Comparison of ENCODE assay signal across 9 cellular contexts in genomic region chr18:56789004-56789888, GRCh38.
A peak's percentile ranks its signal among the peaks of the same experiment; 100 is the strongest.
DNase-seq lines count a peak whose midpoint lies in the region; ATAC-seq and TF ChIP-seq lines count a peak whose summit lies in the region.
"Had no signal": no experiment of that assay in that cellular context is flagged by ENCODE, and none has a peak within 500 bp of the region (broad histone marks: within the 10 kb centered on the region; RNA-seq: fewer than 3 reads in every experiment).

No MANE protein-coding gene starts in this region.

- H3K27ac Mint-ChIP-seq in stimulated activated memory B cell treated with anti-CD40 and anti-IgM and Interleukin-4, amounts not matched to agents 10 μg/mL and 1 μg/mL and 100 μg/mL, for 72 hours, result no peak overlapping the region

- peak overlapping the region in 9 of 10 donors; percentile 46 to 85 (median 72) for H3K27ac ChIP-seq in heart right ventricle
- H3K27ac ChIP-seq: parathyroid adenoma had no signal

- peaks cover 0 to 22% (median 6%) of the 10 kb centered on the region in 9 donors for H3K4me1 ChIP-seq in heart right ventricle
- H3K4me1 ChIP-seq: parathyroid adenoma had no signal

- H3K9me3 ChIP-seq in heart right ventricle, result no peaks in the 10 kb centered on the region

- H3K27me3 ChIP-seq in heart right ventricle, result no peaks in the 10 kb centered on the region

- H3K36me3 ChIP-seq in heart right ventricle, result peaks cover 0 to 38% (median 3%) of the 10 kb centered on the region in 9 donors

- H3K36me3 Mint-ChIP-seq in stimulated activated memory B cell treated with anti-CD40 and anti-IgM and Interleukin-4, amounts not matched to agents 10 μg/mL and 1 μg/mL and 100 μg/mL, for 72 hours, result peaks cover 42% of the 10 kb centered on the region

- no peaks in the 10 kb centered on the region for H3K27me3 Mint-ChIP-seq in stimulated activated memory B cell treated with anti-CD40 and anti-IgM and Interleukin-4, amounts not matched to agents 10 μg/mL and 1 μg/mL and 100 μg/mL, for 72 hours

- 60 to 67% methylated on average over 9 of the region's 9 CpGs for WGBS in heart right ventricle, 2 donors

- ATAC-seq in heart right ventricle, result peak; percentile 76 to 97 (median 92)
- ATAC-seq in GM18907 (IDR thresholded peaks at IDR 0.05; ENCODE audit: unreplicated experiment), result no peak
- no peak for ATAC-seq in GM21528 (IDR thresholded peaks at IDR 0.05; ENCODE audit: low FRiP score, unreplicated experiment)
- ATAC-seq in stimulated activated memory B cell treated with anti-CD40 and anti-IgM and Interleukin-4, amounts not matched to agents 10 μg/mL and 1 μg/mL and 100 μg/mL, for 72 hours, result no peak

- no peaks in the 10 kb centered on the region for H3K9me3 Mint-ChIP-seq in stimulated activated memory B cell treated with anti-CD40 and anti-IgM and Interleukin-4, amounts not matched to agents 10 μg/mL and 1 μg/mL and 100 μg/mL, for 72 hours

- H3K4me3 Mint-ChIP-seq in stimulated activated memory B cell treated with anti-CD40 and anti-IgM and Interleukin-4, amounts not matched to agents 10 μg/mL and 1 μg/mL and 100 μg/mL, for 72 hours, result no peak overlapping the region

- peak; percentile 28 for DNase-seq in EL
- DNase-seq in HCEC 1CT, result peak; percentile 15
- peak; percentile 21 for DNase-seq in SKM-1 treated with dmso at 0.1 percent for 144 hours (lab: John Stamatoyannopoulos, UW; ENCODE audit: unreplicated experiment)
- peak; percentile 14 to 70 for DNase-seq in heart right ventricle
- peak; percentile 45 for DNase-seq in stimulated activated CD8-positive, alpha-beta memory T cell treated with anti-CD3 and anti-CD28 coated beads, Interleukin-4, amount 100 ng/mL, for 48 hours

- TF ChIP-seq CTCF in heart right ventricle (IDR thresholded peaks at IDR 0.05), result peak in 6 of 9 donors; percentile 24 to 49 (median 38)

- intact Hi-C loops in heart right ventricle (cut with DNase I), result no loop called here

- H3K4me3 ChIP-seq in heart right ventricle, result peak overlapping the region in 5 of 10 donors; percentile 1 to 31 (median 14)

- H3K4me1 Mint-ChIP-seq in stimulated activated memory B cell treated with anti-CD40 and anti-IgM and Interleukin-4, amounts not matched to agents 10 μg/mL and 1 μg/mL and 100 μg/mL, for 72 hours, result no peaks in the 10 kb centered on the region

Comparison
In these comparisons a context has a peak if more than half of its experiments do, and no peak if none do; other contexts are left out.
1. ATAC-seq: peak in heart right ventricle (8 of 8); none in GM18907 (single experiment), GM21528 (single experiment) and stimulated activated memory B cell treated with anti-CD40 and anti-IgM and Interleukin-4, amounts not matched to agents 10 μg/mL and 1 μg/mL and 100 μg/mL, for 72 hours (single experiment).
2. Peak in every context shown above with its lines, with median percentiles within 50 percentile points of each other: DNase-seq.